Comparison of ENCODE assay signal across 12 cellular contexts in the genomic region with DNA sequence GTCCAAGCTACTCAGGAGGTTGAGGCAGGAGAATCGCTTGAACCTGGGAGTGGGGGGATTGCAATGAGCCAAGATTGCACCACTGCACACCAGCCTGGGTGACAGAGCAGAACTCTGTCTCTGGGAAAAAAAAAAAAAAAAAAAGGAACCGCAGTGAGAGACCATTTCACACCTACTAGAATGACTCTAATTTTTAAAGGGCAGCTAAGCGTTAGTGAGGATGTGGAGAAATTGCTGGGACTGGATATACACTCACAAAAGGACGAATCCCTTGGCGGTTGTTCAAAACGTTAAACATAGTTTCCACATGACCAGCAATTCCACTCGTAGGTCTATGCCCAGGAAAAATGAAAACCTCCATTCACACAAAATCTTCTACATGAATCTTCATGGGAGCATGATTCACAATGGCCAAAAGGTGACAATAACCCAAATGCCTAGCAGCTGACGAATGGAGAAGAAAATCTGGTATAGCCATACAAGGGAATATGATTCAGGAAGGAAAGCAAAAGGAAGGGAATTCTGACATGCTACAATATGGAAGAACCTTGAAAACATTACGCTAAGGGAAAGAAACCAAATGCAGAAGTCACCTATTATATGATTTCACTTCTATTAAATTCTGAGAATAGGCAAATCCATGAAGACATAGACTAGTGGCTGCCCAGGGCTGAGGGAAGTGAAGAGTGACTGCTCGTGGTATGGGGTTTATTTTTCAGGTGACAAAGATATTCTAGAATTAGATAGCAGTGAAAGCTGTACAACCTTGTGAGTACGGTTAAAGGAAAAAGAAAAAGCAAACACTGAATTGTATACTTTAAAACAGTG.
DNase-seq lines count a peak whose midpoint lies in the region; ATAC-seq and TF ChIP-seq lines count a peak whose summit lies in the region.
"Had no signal": no experiment of that assay in that cellular context is flagged by ENCODE, and none has a peak within 500 bp of the region (broad histone marks: within the 10 kb centered on the region; RNA-seq: fewer than 3 reads in every experiment).

No MANE protein-coding gene starts in this region.

- peaks cover 18% of the 10 kb centered on the region for H3K9me3 ChIP-seq in OCI-LY7 (ENCODE audit: low read length)

- peaks cover 57% of the 10 kb centered on the region for H3K4me1 Mint-ChIP-seq in activated CD4-positive, alpha-beta T cell treated with anti-CD3 and anti-CD28 coated beads for 36 hours
- peaks cover 83% of the 10 kb centered on the region for H3K4me1 Mint-ChIP-seq in dendritic cell treated with granulocyte-macrophage colony-stimulating factor and Interleukin-4, amounts not matched to agents 40 ng/mL and 50 ng/mL, for 4 days (ENCODE audit: low read depth)
- peaks cover 58 to 86% of the 10 kb centered on the region in 2 donors for H3K4me1 Mint-ChIP-seq in stimulated activated naive B cell treated with anti-CD40 and anti-IgM and Interleukin-4, amounts not matched to agents 10 μg/mL and 1 μg/mL and 100 μg/mL, for 72 hours

- no peak overlapping the region for H3K4me3 Mint-ChIP-seq in activated CD4-positive, alpha-beta T cell treated with anti-CD3 and anti-CD28 coated beads for 36 hours
- H3K4me3 Mint-ChIP-seq in dendritic cell treated with granulocyte-macrophage colony-stimulating factor and Interleukin-4, amounts not matched to agents 40 ng/mL and 50 ng/mL, for 4 days, result no peak overlapping the region
- peak overlapping the region; percentile 5 to 15 for H3K4me3 Mint-ChIP-seq in stimulated activated naive B cell treated with anti-CD40 and anti-IgM and Interleukin-4, amounts not matched to agents 10 μg/mL and 1 μg/mL and 100 μg/mL, for 72 hours

- H2AFZ ChIP-seq in OCI-LY7 (ENCODE audit: low read length), result no peak overlapping the region

- H3K9me2 ChIP-seq in OCI-LY7 (ENCODE audit: insufficient read depth, low read length), result no peaks in the 10 kb centered on the region

- intact Hi-C loops in activated CD4-positive, alpha-beta T cell treated with anti-CD3 and anti-CD28 coated beads for 36 hours (cut with DNase I, micrococcal nuclease), result no loop called here
- intact Hi-C loops in OCI-LY7 (cut with micrococcal nuclease; ENCODE audit: unreplicated experiment), result loop anchor here (5.0 kb wide), 1 partner anchor 72 kb away; no protein-coding TSS in a partner anchor
- intact Hi-C loops in dendritic cell treated with granulocyte-macrophage colony-stimulating factor and Interleukin-4, amounts not matched to agents 40 ng/mL and 50 ng/mL, for 4 days (cut with micrococcal nuclease), result loop anchor here (5.0 to 10.0 kb wide), 2 partner anchors 42 to 130 kb away; a partner anchor contains a TSS

- H4K20me1 ChIP-seq in OCI-LY7 (ENCODE audit: insufficient read depth, low read length), result no peaks in the 10 kb centered on the region

- H3K27me3 Mint-ChIP-seq in activated CD4-positive, alpha-beta T cell treated with anti-CD3 and anti-CD28 coated beads for 36 hours, result no peaks in the 10 kb centered on the region
- H3K27me3 Mint-ChIP-seq in dendritic cell treated with granulocyte-macrophage colony-stimulating factor and Interleukin-4, amounts not matched to agents 40 ng/mL and 50 ng/mL, for 4 days, result peaks cover 5% of the 10 kb centered on the region
- no peaks in the 10 kb centered on the region for H3K27me3 Mint-ChIP-seq in stimulated activated naive B cell treated with anti-CD40 and anti-IgM and Interleukin-4, amounts not matched to agents 10 μg/mL and 1 μg/mL and 100 μg/mL, for 72 hours

- H3K4me1 ChIP-seq in OCI-LY7 (ENCODE audit: insufficient read depth, low read length, poor library complexity, severe bottlenecking), result peaks cover 50% of the 10 kb centered on the region

- no peak for TF ChIP-seq CTCF in OCI-LY7 (conservative IDR thresholded peaks at IDR 0.05; ENCODE audit: low read length)

- H3K36me3 ChIP-seq in OCI-LY7 (ENCODE audit: insufficient read depth, low read length), result no peaks in the 10 kb centered on the region; the same call in 1 of the 2 replicates
- H3K36me3 ChIP-seq: tibial nerve had no signal

- no peak overlapping the region for H3K27ac ChIP-seq in OCI-LY7 (ENCODE audit: low read depth, low read length, poor library complexity, severe bottlenecking)
- H3K27ac ChIP-seq: tibial nerve had no signal

- H3K9me3 Mint-ChIP-seq in activated CD4-positive, alpha-beta T cell treated with anti-CD3 and anti-CD28 coated beads for 36 hours (ENCODE audit: low read depth), result peaks cover 3% of the 10 kb centered on the region
- no peaks in the 10 kb centered on the region for H3K9me3 Mint-ChIP-seq in dendritic cell treated with granulocyte-macrophage colony-stimulating factor and Interleukin-4, amounts not matched to agents 40 ng/mL and 50 ng/mL, for 4 days
- H3K9me3 Mint-ChIP-seq in stimulated activated naive B cell treated with anti-CD40 and anti-IgM and Interleukin-4, amounts not matched to agents 10 μg/mL and 1 μg/mL and 100 μg/mL, for 72 hours, result peaks cover 12 to 14% of the 10 kb centered on the region in 2 donors

- BruUV-seq in OCI-LY7 (replicated peaks; lab: Mats Ljungman, UMichigan), result no TSS peak

- no peak for ATAC-seq in activated CD4-positive, alpha-beta T cell treated with anti-CD3 and anti-CD28 coated beads for 36 hours
- peak; percentile 55 to 57 for ATAC-seq in stimulated activated naive B cell treated with anti-CD40 and anti-IgM and Interleukin-4, amounts not matched to agents 10 μg/mL and 1 μg/mL and 100 μg/mL, for 72 hours (replicated peaks)

- no peak overlapping the region for H3K4me3 ChIP-seq in OCI-LY7 (ENCODE audit: low read depth, low read length, poor library complexity, severe bottlenecking)
- H3K4me3 ChIP-seq: tibial nerve had no signal

- peak overlapping the region; percentile 24; the same call in 1 of the 2 replicates for H3K4me2 ChIP-seq in OCI-LY7 (ENCODE audit: low read length)

- peaks cover 4% of the 10 kb centered on the region for H3K36me3 Mint-ChIP-seq in activated CD4-positive, alpha-beta T cell treated with anti-CD3 and anti-CD28 coated beads for 36 hours (ENCODE audit: low read depth)
- H3K36me3 Mint-ChIP-seq in dendritic cell treated with granulocyte-macrophage colony-stimulating factor and Interleukin-4, amounts not matched to agents 40 ng/mL and 50 ng/mL, for 4 days (ENCODE audit: low read depth), result no peaks in the 10 kb centered on the region
- peaks cover 10 to 12% of the 10 kb centered on the region in 2 donors for H3K36me3 Mint-ChIP-seq in stimulated activated naive B cell treated with anti-CD40 and anti-IgM and Interleukin-4, amounts not matched to agents 10 μg/mL and 1 μg/mL and 100 μg/mL, for 72 hours

- no peaks in the 10 kb centered on the region for H3K79me2 ChIP-seq in OCI-LY7 (ENCODE audit: insufficient read depth, low read depth, low read length)

- POLR2A ChIA-PET in activated CD4-positive, alpha-beta T cell treated with anti-CD3 and anti-CD28 coated beads for 36 hours (lab: Charles Lee), result interaction anchor here (0.6 kb wide), 1 partner anchor 50 kb away, joined by 5 read pairs; no protein-coding TSS in a partner anchor
- POLR2A ChIA-PET in OCI-LY7 (lab: Charles Lee), result no interaction called here

- no peak for DNase-seq in activated CD4-positive, alpha-beta T cell treated with anti-CD3 and anti-CD28 coated beads for 36 hours
- no peak for DNase-seq in activated CD4-positive, alpha-beta T cell treated with anti-CD3 and anti-CD28 coated beads, Interleukin-2, amount 50 U/mL, for 1 hour
- DNase-seq in OCI-LY7 (ENCODE audit: low spot score) (no peak), COR-L47 (lab: John Stamatoyannopoulos, UW) (no peak), DMS153 (lab: John Stamatoyannopoulos, UW) (no peak), cerebellum (ENCODE audit: low spot score) (no peak)
- DNase-seq in stimulated activated naive B cell treated with anti-CD40 and anti-IgM and Interleukin-4, amounts not matched to agents 10 μg/mL and 1 μg/mL and 100 μg/mL, for 72 hours, result no peak
- DNase-seq: C1 segment of cervical spinal cord, cortex of kidney, NCI-H2171 had no signal

- CTCF ChIA-PET in activated CD4-positive, alpha-beta T cell treated with anti-CD3 and anti-CD28 coated beads for 36 hours (lab: Charles Lee), result interaction anchor here (0.6 to 2.1 kb wide), 8 partner anchors 8 to 390 kb away, joined by 3 to 7 read pairs (median 3); no protein-coding TSS in a partner anchor
- CTCF ChIA-PET in OCI-LY7 (lab: Charles Lee; ENCODE audit: unreplicated experiment), result no interaction called here

- peak overlapping the region; percentile 33 for H3K27ac Mint-ChIP-seq in activated CD4-positive, alpha-beta T cell treated with anti-CD3 and anti-CD28 coated beads for 36 hours
- H3K27ac Mint-ChIP-seq in dendritic cell treated with granulocyte-macrophage colony-stimulating factor and Interleukin-4, amounts not matched to agents 40 ng/mL and 50 ng/mL, for 4 days, result peak overlapping the region; percentile 69
- H3K27ac Mint-ChIP-seq in stimulated activated naive B cell treated with anti-CD40 and anti-IgM and Interleukin-4, amounts not matched to agents 10 μg/mL and 1 μg/mL and 100 μg/mL, for 72 hours, result peak overlapping the region; percentile 9

Comparison
In these comparisons a context has a peak if more than half of its experiments do, and no peak if none do; other contexts are left out.
1. H3K27ac Mint-ChIP-seq: peak in every context shown above with its lines; median percentile 69 in dendritic cell treated with granulocyte-macrophage colony-stimulating factor and Interleukin-4, amounts not matched to agents 40 ng/mL and 50 ng/mL, for 4 days; 33 in activated CD4-positive, alpha-beta T cell treated with anti-CD3 and anti-CD28 coated beads for 36 hours; 9 in stimulated activated naive B cell treated with anti-CD40 and anti-IgM and Interleukin-4, amounts not matched to agents 10 μg/mL and 1 μg/mL and 100 μg/mL, for 72 hours.
2. H3K4me3 Mint-ChIP-seq: peak in stimulated activated naive B cell treated with anti-CD40 and anti-IgM and Interleukin-4, amounts not matched to agents 10 μg/mL and 1 μg/mL and 100 μg/mL, for 72 hours (2 of 2); none in activated CD4-positive, alpha-beta T cell treated with anti-CD3 and anti-CD28 coated beads for 36 hours (single experiment) and dendritic cell treated with granulocyte-macrophage colony-stimulating factor and Interleukin-4, amounts not matched to agents 40 ng/mL and 50 ng/mL, for 4 days (single experiment).
3. intact Hi-C loops: an anchor here in OCI-LY7 (5.0 kb wide) and dendritic cell treated with granulocyte-macrophage colony-stimulating factor and Interleukin-4, amounts not matched to agents 40 ng/mL and 50 ng/mL, for 4 days (5.0 to 10.0 kb wide); none called in activated CD4-positive, alpha-beta T cell treated with anti-CD3 and anti-CD28 coated beads for 36 hours.